In genomic region chr1:21437341-21437640, GRCh38 we compare ENCODE assay signal across 15 cellular contexts. TPM values are rescaled to one million over a fixed set of nuclear protein-coding genes. Genes with fewer than 3 reads are reported as not detected.
DNase-seq lines count a peak whose midpoint lies in the region; ATAC-seq and TF ChIP-seq lines count a peak whose summit lies in the region.
"Had no signal": no experiment of that assay in that cellular context is flagged by ENCODE, and none has a peak within 500 bp of the region (broad histone marks: within the 10 kb centered on the region; RNA-seq: fewer than 3 reads in every experiment).

No MANE protein-coding gene starts in this region.

- H3K27me3 ChIP-seq in mesendoderm (ENCODE audit: insufficient read depth, low read length, poor library complexity) (peaks cover 3% of the 10 kb centered on the region), vagina (no peaks in the 10 kb centered on the region)

- no peak for TF ChIP-seq POLR2A in vagina (IDR thresholded peaks at IDR 0.05)

- H3K79me1 ChIP-seq in mesendoderm (ENCODE audit: low read length) = no peaks in the 10 kb centered on the region

- no peaks in the 10 kb centered on the region for H3K9me3 ChIP-seq in vagina

- no peak overlapping the region for H4K8ac ChIP-seq in mesendoderm (ENCODE audit: low read depth, low read length)

- no peak overlapping the region for H3K4ac ChIP-seq in mesendoderm (ENCODE audit: low read depth, low read length)

- H2BK15ac ChIP-seq in mesendoderm (replicated peaks; ENCODE audit: low read depth) = no peak overlapping the region

- H3K27me3 Mint-ChIP-seq in natural killer cell treated with Interleukin-12 subunit alpha and Interleukin-12 subunit beta and Interleukin-15 and Interleukin-18, amount 100 ng/mL, for 72 hours = peaks cover 0 to 8% of the 10 kb centered on the region in 2 donors
- H3K27me3 Mint-ChIP-seq in natural killer cell (ENCODE audit: low read depth in 2 of 2) = peaks cover 0 to 9% of the 10 kb centered on the region in 2 donors
- peaks cover 37% of the 10 kb centered on the region for H3K27me3 Mint-ChIP-seq in stimulated activated naive CD8-positive, alpha-beta T cell treated with anti-CD3 and anti-CD28 coated beads, Interleukin-15, amount 100 ng/mL, for 72 hours

- no peak overlapping the region for H3K27ac Mint-ChIP-seq in natural killer cell treated with Interleukin-12 subunit alpha and Interleukin-12 subunit beta and Interleukin-15 and Interleukin-18, amount 100 ng/mL, for 72 hours
- H3K27ac Mint-ChIP-seq in natural killer cell = no peak overlapping the region
- H3K27ac Mint-ChIP-seq in stimulated activated naive CD8-positive, alpha-beta T cell treated with anti-CD3 and anti-CD28 coated beads, Interleukin-15, amount 100 ng/mL, for 72 hours = no peak overlapping the region
- H3K27ac Mint-ChIP-seq: immature natural killer cell; stimulated activated memory B cell treated with anti-CD40 and anti-IgM and Interleukin-4, amounts not matched to agents 10 μg/mL and 1 μg/mL and 100 μg/mL, for 72 hours had no signal

- WGBS in mesendoderm (ENCODE audit: extremely low coverage, insufficient coverage, low lambda C conversion rate) = no CpG with 5 or more reads among the region's 15 CpGs

- H3K4me1 ChIP-seq in mesendoderm (ENCODE audit: control insufficient read depth, low read depth, low read length) (peaks cover 2% of the 10 kb centered on the region), vagina (peaks cover 28% of the 10 kb centered on the region)

- peak overlapping the region; percentile 66 for H3K23ac ChIP-seq in mesendoderm (ENCODE audit: low read length)

- no peak overlapping the region for H3K18ac ChIP-seq in mesendoderm (ENCODE audit: low read length)

- intact Hi-C loops in natural killer cell (cut with micrococcal nuclease) (no loop called here), vagina (cut with DNase I) (no loop called here)

- ATAC-seq in natural killer cell treated with Interleukin-12 subunit alpha and Interleukin-12 subunit beta and Interleukin-15 and Interleukin-18, amount 100 ng/mL, for 72 hours = no peak
- ATAC-seq in natural killer cell = no peak
- ATAC-seq in GM21423 (IDR thresholded peaks at IDR 0.05; ENCODE audit: unreplicated experiment) = no peak
- no peak for ATAC-seq in stimulated activated naive CD8-positive, alpha-beta T cell treated with anti-CD3 and anti-CD28 coated beads, Interleukin-15, amount 100 ng/mL, for 72 hours
- ATAC-seq: stimulated activated memory B cell treated with anti-CD40 and anti-IgM and Interleukin-4, amounts not matched to agents 10 μg/mL and 1 μg/mL and 100 μg/mL, for 72 hours had no signal

- no peaks in the 10 kb centered on the region for H3K36me3 Mint-ChIP-seq in natural killer cell treated with Interleukin-12 subunit alpha and Interleukin-12 subunit beta and Interleukin-15 and Interleukin-18, amount 100 ng/mL, for 72 hours
- no peaks in the 10 kb centered on the region for H3K36me3 Mint-ChIP-seq in natural killer cell
- H3K36me3 Mint-ChIP-seq: immature natural killer cell; stimulated activated memory B cell treated with anti-CD40 and anti-IgM and Interleukin-4, amounts not matched to agents 10 μg/mL and 1 μg/mL and 100 μg/mL, for 72 hours had no signal

- H3K79me2 ChIP-seq in mesendoderm (ENCODE audit: control insufficient read depth, insufficient read depth, low read length) = no peaks in the 10 kb centered on the region

- no peaks in the 10 kb centered on the region for H3K36me3 ChIP-seq in mesendoderm (ENCODE audit: control insufficient read depth, insufficient read depth, low read length)
- H3K36me3 ChIP-seq in vagina = no peaks in the 10 kb centered on the region

- DNase-seq in natural killer cell treated with Interleukin-12 subunit alpha and Interleukin-12 subunit beta and Interleukin-15 and Interleukin-18, amount 100 ng/mL, for 72 hours (ENCODE audit: low spot score) = no peak
- DNase-seq in natural killer cell (no peak), coronary artery (ENCODE audit: low spot score) (no peak), mesendoderm (no peak), vagina (ENCODE audit: extremely low spot score in 2 of 2) (no peak), T1000 (lab: John Stamatoyannopoulos, UW) (no peak)
- DNase-seq in stimulated activated naive CD8-positive, alpha-beta T cell treated with anti-CD3 and anti-CD28 coated beads, Interleukin-15, amount 100 ng/mL, for 72 hours = no peak
- DNase-seq: activated CD8-positive, alpha-beta memory T cell treated with anti-CD3 and anti-CD28 coated beads, Interleukin-2, amount 50 U/mL, for 48 hours; EL; GOT3; immature natural killer cell; stimulated activated CD4-positive, alpha-beta T cell treated with anti-CD3 and anti-CD28 coated beads, Interleukin-4, amount 100 ng/mL, for 24 hours had no signal

- H3K4me1 Mint-ChIP-seq in natural killer cell treated with Interleukin-12 subunit alpha and Interleukin-12 subunit beta and Interleukin-15 and Interleukin-18, amount 100 ng/mL, for 72 hours (ENCODE audit: low read depth in 2 of 2) = peaks cover 10 to 14% of the 10 kb centered on the region in 2 donors
- H3K4me1 Mint-ChIP-seq in natural killer cell = peaks cover 12 to 14% of the 10 kb centered on the region in 2 donors
- H3K4me1 Mint-ChIP-seq in stimulated activated naive CD8-positive, alpha-beta T cell treated with anti-CD3 and anti-CD28 coated beads, Interleukin-15, amount 100 ng/mL, for 72 hours = peaks cover 28% of the 10 kb centered on the region

- H3K9ac ChIP-seq in mesendoderm (ENCODE audit: low read length) = peak overlapping the region; percentile 51

- no peak overlapping the region for H2BK5ac ChIP-seq in mesendoderm (ENCODE audit: low read length)

- peak overlapping the region; percentile 67 for H3K4me3 ChIP-seq in coronary artery
- H3K4me3 ChIP-seq in mesendoderm (ENCODE audit: low read length) = no peak overlapping the region
- H3K4me3 ChIP-seq in vagina = peak overlapping the region; percentile 35 to 37
- H3K4me3 ChIP-seq: SK-N-MC had no signal

- TF ChIP-seq CTCF in natural killer cell (IDR thresholded peaks at IDR 0.05) (no peak), coronary artery (IDR thresholded peaks at IDR 0.05) (no peak), vagina (IDR thresholded peaks at IDR 0.05) (no peak)

- H3K56ac ChIP-seq in mesendoderm (ENCODE audit: low read length) = peak overlapping the region; percentile 78

- H3K27ac ChIP-seq in coronary artery (no peak overlapping the region), mesendoderm (ENCODE audit: low read depth, low read length) (no peak overlapping the region), vagina (no peak overlapping the region)
- H3K27ac ChIP-seq: SK-N-MC had no signal

- H3K4me3 Mint-ChIP-seq in natural killer cell treated with Interleukin-12 subunit alpha and Interleukin-12 subunit beta and Interleukin-15 and Interleukin-18, amount 100 ng/mL, for 72 hours = peak overlapping the region; percentile 30
- H3K4me3 Mint-ChIP-seq in natural killer cell = no peak overlapping the region
- H3K4me3 Mint-ChIP-seq in stimulated activated naive CD8-positive, alpha-beta T cell treated with anti-CD3 and anti-CD28 coated beads, Interleukin-15, amount 100 ng/mL, for 72 hours = peak overlapping the region in 1 of 2 donors; percentile 41

- no peaks in the 10 kb centered on the region for H3K9me3 Mint-ChIP-seq in natural killer cell treated with Interleukin-12 subunit alpha and Interleukin-12 subunit beta and Interleukin-15 and Interleukin-18, amount 100 ng/mL, for 72 hours
- H3K9me3 Mint-ChIP-seq in natural killer cell = no peaks in the 10 kb centered on the region
- no peaks in the 10 kb centered on the region for H3K9me3 Mint-ChIP-seq in stimulated activated naive CD8-positive, alpha-beta T cell treated with anti-CD3 and anti-CD28 coated beads, Interleukin-15, amount 100 ng/mL, for 72 hours
- H3K9me3 Mint-ChIP-seq: immature natural killer cell; stimulated activated memory B cell treated with anti-CD40 and anti-IgM and Interleukin-4, amounts not matched to agents 10 μg/mL and 1 μg/mL and 100 μg/mL, for 72 hours had no signal

- no peak overlapping the region for H2AK5ac ChIP-seq in mesendoderm (ENCODE audit: low read length)

- H4K5ac ChIP-seq in mesendoderm (ENCODE audit: low read length) = no peak overlapping the region

- no peak overlapping the region for H2BK120ac ChIP-seq in mesendoderm (ENCODE audit: low read depth, low read length)

- H3K4me2 ChIP-seq in mesendoderm (ENCODE audit: low read length) = peak overlapping the region; percentile 18

RNA-seq across cellular contexts. Expression of gene NBPF3, which starts 2.6 kb away (rescaled TPM):
- 10 to 100 TPM in 1 of 2 donors, 1 to 10 TPM in 1; 6.6 to 16.5 TPM for total RNA-seq in natural killer cell treated with Interleukin-12 subunit alpha and Interleukin-12 subunit beta and Interleukin-15 and Interleukin-18, amount 100 ng/mL, for 72 hours
- total RNA-seq in natural killer cell (10 to 100 TPM; 10.4 to 22.6 (median 13.1) TPM), vagina (10.1 TPM)
- 1.3 TPM for polyA plus RNA-seq in mesendoderm (2013, experiment 1 of 2)
- 1.5 TPM for polyA plus RNA-seq in mesendoderm (2013, experiment 2 of 2)
